11 cellular contexts compared by ENCODE assay signal in genomic region chr2:231425811-231426703, GRCh38. TPM values are rescaled to one million over a fixed set of nuclear protein-coding genes. Genes with fewer than 3 reads are reported as not detected.
A peak's percentile ranks its signal among the peaks of the same experiment; 100 is the strongest.
DNase-seq lines count a peak whose midpoint lies in the region; ATAC-seq and TF ChIP-seq lines count a peak whose summit lies in the region.
"Had no signal": no experiment of that assay in that cellular context is flagged by ENCODE, and none has a peak within 500 bp of the region (broad histone marks: within the 10 kb centered on the region; RNA-seq: fewer than 3 reads in every experiment).

No MANE protein-coding gene starts in this region.

- H3K36me3 ChIP-seq in esophagus muscularis mucosa (no peaks in the 10 kb centered on the region), upper lobe of right lung (no peaks in the 10 kb centered on the region)

- intact Hi-C loops in esophagus muscularis mucosa (cut with DNase I) (no loop called here), upper lobe of right lung (cut with DNase I) (no loop called here)

- TF ChIP-seq POLR2A in esophagus muscularis mucosa (IDR thresholded peaks at IDR 0.05; ENCODE audit: low read depth): no peak

- H3K9me3 ChIP-seq in esophagus muscularis mucosa: no peaks in the 10 kb centered on the region
- no peaks in the 10 kb centered on the region for H3K9me3 ChIP-seq in upper lobe of right lung

- H3K27ac ChIP-seq in esophagus muscularis mucosa (replicated peaks in 1 of 4): no peak overlapping the region
- H3K27ac ChIP-seq in upper lobe of right lung: no peak overlapping the region

- DNase-seq in T-helper 2 cell (peak in 3 of 5 experiments; percentile 24 to 94 (median 64)), COR-L47 (lab: John Stamatoyannopoulos, UW) (no peak), esophagus muscularis mucosa (ENCODE audit: extremely low spot score) (no peak), upper lobe of right lung (no peak)
- peak; percentile 68 for DNase-seq in effector CD4-positive, alpha-beta T cell
- DNase-seq in stimulated activated CD4-positive, alpha-beta T cell treated with anti-CD3 and anti-CD28 coated beads, Interleukin-4, amount 100 ng/mL, for 1 hour: peak; percentile 20
- DNase-seq: activated CD4-positive, CD25-positive, alpha-beta regulatory T cell; Karpas-422; NK-92 treated with Interleukin-12 subunit alpha and Interleukin-12 subunit beta, amount 100 ng/mL, for 24 hours had no signal

- H3K4me3 ChIP-seq in esophagus muscularis mucosa: no peak overlapping the region
- no peak overlapping the region for H3K4me3 ChIP-seq in upper lobe of right lung

- H3K4me1 ChIP-seq in esophagus muscularis mucosa (no peaks in the 10 kb centered on the region), upper lobe of right lung (no peaks in the 10 kb centered on the region)

- ATAC-seq in HG02798 (IDR thresholded peaks at IDR 0.05; ENCODE audit: poor library complexity, unreplicated experiment) (peak; percentile 51), GM21717 (IDR thresholded peaks at IDR 0.05; ENCODE audit: unreplicated experiment) (no peak), upper lobe of right lung (no peak)

- H3K27me3 ChIP-seq in esophagus muscularis mucosa (no peaks in the 10 kb centered on the region), upper lobe of right lung (no peaks in the 10 kb centered on the region)

- 68% methylated on average over 14 of the region's 21 CpGs for WGBS in esophagus muscularis mucosa

- TF ChIP-seq CTCF in esophagus muscularis mucosa (IDR thresholded peaks at IDR 0.05): no peak
- no peak for TF ChIP-seq CTCF in upper lobe of right lung (IDR thresholded peaks at IDR 0.05)

- no peak for TF ChIP-seq EP300 in esophagus muscularis mucosa (IDR thresholded peaks at IDR 0.05)

RNA-seq across cellular contexts. Expression of gene B3GNT7, which starts 30.5 kb away (rescaled TPM):
- total RNA-seq in esophagus muscularis mucosa (1 to 10 TPM; 3.7 to 7.0 (median 4.5) TPM), upper lobe of right lung (53.5 TPM)

RNA-seq across cellular contexts. Expression of gene NCL, which starts 38.2 kb away (rescaled TPM):
- total RNA-seq in esophagus muscularis mucosa: 100 to 1,000 TPM; 120 to 238 (median 161) TPM
- 309 TPM for total RNA-seq in upper lobe of right lung

Comparison
In these comparisons a context has a peak if more than half of its experiments do, and no peak if none do; other contexts are left out.
1. DNase-seq: peak in T-helper 2 cell (3 of 5), effector CD4-positive, alpha-beta T cell (single experiment) and stimulated activated CD4-positive, alpha-beta T cell treated with anti-CD3 and anti-CD28 coated beads, Interleukin-4, amount 100 ng/mL, for 1 hour (single experiment); none in COR-L47 (single experiment), esophagus muscularis mucosa (single experiment) and upper lobe of right lung (single experiment).